ENCODE assay signal across 24 cellular contexts in genomic region chr15:53670701-53671100, GRCh38.
DNase-seq lines count a peak whose midpoint lies in the region; TF ChIP-seq lines count a peak whose summit lies in the region.
"Had no signal": no experiment of that assay in that cellular context is flagged by ENCODE, and none has a peak within 500 bp of the region (broad histone marks: within the 10 kb centered on the region; RNA-seq: fewer than 3 reads in every experiment).

No MANE protein-coding gene starts in this region.

- peak overlapping the region; percentile 27; the same call in 1 of the 2 replicates for H3K27ac ChIP-seq in WERI-Rb-1
- H3K27ac ChIP-seq: 22Rv1; A549; BLaER1 treated with 17β-estradiol and CSF1 and Interleukin-3, amounts not matched to agents 10 nM and 100 nM; C4-2B had no signal

- no peak for TF ChIP-seq CTCF in WERI-Rb-1 (IDR thresholded peaks at IDR 0.05; ENCODE audit: low read depth, low read length)

- no peaks in the 10 kb centered on the region for H3K27me3 ChIP-seq in WERI-Rb-1 (ENCODE audit: insufficient read depth, low read depth, severe bottlenecking)
- H3K27me3 ChIP-seq: BLaER1 treated with 17β-estradiol and CSF1 and Interleukin-3, amounts not matched to agents 10 nM and 100 nM had no signal

- H3K9me3 ChIP-seq in WERI-Rb-1 (ENCODE audit: severe bottlenecking), result no peaks in the 10 kb centered on the region
- H3K9me3 ChIP-seq: A549; BLaER1 treated with 17β-estradiol and CSF1 and Interleukin-3, amounts not matched to agents 10 nM and 100 nM had no signal

- DNase-seq in D341Med (ENCODE audit: low spot score) (peak; percentile 54), NCI-H524 treated with DMSO at 0.1 percent for 48 hours (lab: John Stamatoyannopoulos, UW) (peak; percentile 89), NCI-H82 (lab: John Stamatoyannopoulos, UW) (peak; percentile 93), WERI-Rb-1 (peak; percentile 92), NCI-H748 treated with DMSO at 0.1 percent for 48 hours (lab: John Stamatoyannopoulos, UW) (no peak), COLO668 (lab: John Stamatoyannopoulos, UW; ENCODE audit: unreplicated experiment) (no peak)
- no peak for DNase-seq in activated CD4-positive, alpha-beta T cell treated with anti-CD3 and anti-CD28 coated beads for 4 hours
- DNase-seq: AML-193; Calu3; CD4-positive, alpha-beta T cell; CD8-positive, alpha-beta T cell; COR-L47; DMS 273 treated with DMSO at 0.1 percent for 48 hours; DMS153; DMS53; DMS79; DND-41; EL; GDM1 had no signal

- H3K36me3 ChIP-seq in WERI-Rb-1, result no peaks in the 10 kb centered on the region
- H3K36me3 ChIP-seq: BLaER1 treated with 17β-estradiol and CSF1 and Interleukin-3, amounts not matched to agents 10 nM and 100 nM had no signal

- H3K4me3 ChIP-seq in WERI-Rb-1 (ENCODE audit: low read depth, low read length), result no peak overlapping the region
- H3K4me3 ChIP-seq: A549; BLaER1 treated with 17β-estradiol and CSF1 and Interleukin-3, amounts not matched to agents 10 nM and 100 nM; GM12878 had no signal

Comparison
In these comparisons a context has a peak if more than half of its experiments do, and no peak if none do; other contexts are left out.
1. DNase-seq: peak in D341Med (single experiment), NCI-H524 treated with DMSO at 0.1 percent for 48 hours (single experiment), NCI-H82 (single experiment) and WERI-Rb-1 (single experiment); none in NCI-H748 treated with DMSO at 0.1 percent for 48 hours (single experiment), activated CD4-positive, alpha-beta T cell treated with anti-CD3 and anti-CD28 coated beads for 4 hours (0 of 2) and COLO668 (single experiment).